8 cellular contexts compared by ENCODE assay signal in the genomic region with DNA sequence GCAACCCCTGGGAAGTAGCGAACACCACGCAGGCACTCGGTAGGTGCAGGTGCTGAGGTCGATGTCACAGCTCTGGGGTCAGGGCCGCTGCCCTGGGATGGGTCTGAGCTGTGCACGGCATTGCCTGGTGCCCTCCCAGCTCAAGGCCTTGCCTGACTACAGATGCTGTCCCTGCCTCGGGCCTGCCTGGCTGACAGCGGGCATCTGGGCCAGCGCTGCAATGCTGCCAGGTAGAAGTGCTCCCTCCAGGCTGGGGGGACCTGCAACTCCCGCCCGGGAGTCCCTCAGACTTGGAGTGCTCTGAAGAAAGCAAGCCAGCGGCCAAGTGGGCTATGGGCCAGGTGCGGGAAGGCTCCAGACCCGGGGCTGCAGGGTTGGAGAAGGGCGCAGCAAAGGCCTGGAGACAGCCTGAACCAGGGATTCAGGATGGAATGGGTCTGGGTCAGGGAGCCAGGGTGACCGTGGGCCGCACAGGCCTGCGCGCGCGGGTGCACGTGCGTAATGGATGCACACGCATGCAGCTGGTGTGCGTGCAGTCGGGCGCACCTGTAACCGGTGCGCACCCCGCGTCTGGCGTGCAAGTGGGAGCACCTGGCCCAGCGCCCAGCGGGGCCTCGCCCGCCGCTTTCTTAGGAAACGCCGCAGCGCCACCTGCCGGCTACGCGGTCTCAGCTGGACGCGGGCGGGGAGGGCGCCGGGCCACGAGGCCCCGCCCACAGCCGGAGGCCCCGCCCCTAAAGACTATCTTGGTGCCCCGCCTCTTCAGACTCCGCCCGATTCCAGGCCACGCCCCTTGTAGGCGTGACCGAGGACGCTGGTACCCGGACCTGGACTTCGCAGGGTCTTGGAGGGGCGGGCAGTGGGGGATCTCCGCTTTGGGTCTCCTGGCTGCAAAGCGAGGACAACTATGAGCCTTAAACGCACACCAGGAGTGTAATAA. TPM values are rescaled to one million over a fixed set of nuclear protein-coding genes. Genes with fewer than 3 reads are reported as not detected.
DNase-seq lines count a peak whose midpoint lies in the region; ATAC-seq, FAIRE-seq and TF ChIP-seq lines count a peak whose summit lies in the region.

No MANE protein-coding gene starts in this region.

- H3K4me2 ChIP-seq in OCI-LY7 (ENCODE audit: low read length): peak overlapping the region; percentile 73
- no peak overlapping the region for H3K4me2 ChIP-seq in endothelial cell of umbilical vein (ENCODE audit: insufficient read depth, low read length)

- ATAC-seq in mucosa of descending colon: peak; percentile 99

- no peaks in the 10 kb centered on the region for H3K9me3 ChIP-seq in OCI-LY7 (ENCODE audit: low read length)
- H3K9me3 ChIP-seq in endothelial cell of umbilical vein (replicated peaks; ENCODE audit: control insufficient read depth, insufficient read depth, low read length): no peaks in the 10 kb centered on the region
- no peaks in the 10 kb centered on the region for H3K9me3 ChIP-seq in mucosa of descending colon

- dilution Hi-C loops in endothelial cell of umbilical vein (cut with MboI; ENCODE audit: extremely low pct_ligation_motif_present, low sequenced_read_pairs): no loop called here

- H3K4me3 ChIP-seq in OCI-LY7 (ENCODE audit: low read depth, low read length, poor library complexity, severe bottlenecking) (peak overlapping the region; percentile 44), endothelial cell of umbilical vein (replicated peaks in 1 of 3; ENCODE audit: insufficient read depth in 1 of 3, low read depth in 1 of 3, low read length in 3 of 3) (no peak overlapping the region), mucosa of descending colon (no peak overlapping the region)

- TF ChIP-seq POLR2A in endothelial cell of umbilical vein (IDR thresholded peaks at IDR 0.05; ENCODE audit: low read depth, low read length): no peak

- H3K9me1 ChIP-seq in endothelial cell of umbilical vein (replicated peaks; ENCODE audit: control insufficient read depth, extremely low read depth, insufficient read depth, low read length): no peaks in the 10 kb centered on the region

- FAIRE-seq in GM18507 (lab: Jason Lieb, UNC) (peak; percentile 85), endothelial cell of umbilical vein (lab: Jason Lieb, UNC) (peak; percentile 90)

- H3K9ac ChIP-seq in endothelial cell of umbilical vein (replicated peaks; ENCODE audit: extremely low read depth, insufficient read depth, low read length): no peak overlapping the region

- H3K36me3 ChIP-seq in OCI-LY7 (ENCODE audit: insufficient read depth, low read length) (no peaks in the 10 kb centered on the region), endothelial cell of umbilical vein (ENCODE audit: control insufficient read depth in 2 of 2, extremely low read depth in 1 of 2, insufficient read depth in 2 of 2, low read length in 2 of 2) (no peaks in the 10 kb centered on the region), mucosa of descending colon (ENCODE audit: low read depth) (no peaks in the 10 kb centered on the region)

- H2AFZ ChIP-seq in OCI-LY7 (ENCODE audit: low read length) (peak overlapping the region; percentile 95; the same call in 1 of the 2 replicates), endothelial cell of umbilical vein (ENCODE audit: low read depth, low read length) (peak overlapping the region; percentile 59)

- peak; percentile 95 for DNase-seq in GM18507 (ENCODE audit: extremely low spot score, insufficient read length, low read depth)
- peak; percentile 92 for DNase-seq in OCI-LY7 (ENCODE audit: low spot score)
- DNase-seq in activated CD8-positive, alpha-beta memory T cell treated with anti-CD3 and anti-CD28 coated beads, Interleukin-2, amount 50 U/mL, for 48 hours: peak; percentile 99
- DNase-seq in endothelial cell of umbilical vein (ENCODE audit: low read depth, low spot score): peak; percentile 89
- DNase-seq in mucosa of descending colon: peak; percentile 88 to 95 (median 93)
- DNase-seq in stimulated activated CD8-positive, alpha-beta memory T cell treated with anti-CD3 and anti-CD28 coated beads, Interleukin-4, amount 100 ng/mL, for 24 hours (ENCODE audit: low read depth): peak; percentile 85

- TF ChIP-seq CTCF in 22Rv1 (IDR thresholded peaks at IDR 0.05) (peak; percentile 97), OCI-LY7 (conservative IDR thresholded peaks at IDR 0.05; ENCODE audit: low read length) (peak; percentile 90), endothelial cell of umbilical vein (IDR thresholded peaks at IDR 0.05; ENCODE audit: extremely low read depth in 1 of 2, insufficient read depth in 1 of 2, low read depth in 1 of 2, low read length in 2 of 2) (peak; percentile 85 to 86), mucosa of descending colon (IDR thresholded peaks at IDR 0.05) (peak; percentile 64)

- H3K27ac ChIP-seq in 22Rv1 (no peak overlapping the region), OCI-LY7 (ENCODE audit: low read depth, low read length, poor library complexity, severe bottlenecking) (no peak overlapping the region), endothelial cell of umbilical vein (ENCODE audit: insufficient read depth, low read depth, low read length) (no peak overlapping the region)

- no peak for TF ChIP-seq EP300 in Ishikawa (IDR thresholded peaks at IDR 0.05; ENCODE audit: borderline replicate concordance)

- intact Hi-C loops in OCI-LY7 (cut with micrococcal nuclease; ENCODE audit: unreplicated experiment) (loop anchor here (2.0 to 5.0 kb wide), 2 partner anchors 186 to 220 kb away; no protein-coding TSS in a partner anchor), endothelial cell of umbilical vein (cut with micrococcal nuclease) (loop anchor here (1.0 kb wide), 2 partner anchors 187 to 218 kb away; no protein-coding TSS in a partner anchor), mucosa of descending colon (cut with DNase I, micrococcal nuclease) (no loop called here)

- H3K79me2 ChIP-seq in OCI-LY7 (ENCODE audit: insufficient read depth, low read depth, low read length) (no peaks in the 10 kb centered on the region), endothelial cell of umbilical vein (ENCODE audit: control insufficient read depth, insufficient read depth, low read length) (no peaks in the 10 kb centered on the region)

- CTCF ChIA-PET in OCI-LY7 (lab: Charles Lee; ENCODE audit: unreplicated experiment) (interaction anchor here (0.6 kb wide), 1 partner anchor 220 kb away, joined by 3 read pairs; no protein-coding TSS in a partner anchor), endothelial cell of umbilical vein (lab: Charles Lee) (interaction anchor here (0.6 to 1.6 kb wide), 21 partner anchors 9 to 219 kb away, joined by 3 to 30 read pairs (median 3); no protein-coding TSS in a partner anchor)

- no peaks in the 10 kb centered on the region for H4K20me1 ChIP-seq in OCI-LY7 (ENCODE audit: insufficient read depth, low read length)
- H4K20me1 ChIP-seq in endothelial cell of umbilical vein (replicated peaks; ENCODE audit: control insufficient read depth, extremely low read depth, insufficient read depth, low read length): no peaks in the 10 kb centered on the region

- no peaks in the 10 kb centered on the region for H3K9me2 ChIP-seq in OCI-LY7 (ENCODE audit: insufficient read depth, low read length)

- TF ChIP-seq RAD21 in Ishikawa (IDR thresholded peaks at IDR 0.05; ENCODE audit: low read depth): peak; percentile 86

- H3K4me1 ChIP-seq in OCI-LY7 (ENCODE audit: insufficient read depth, low read length, poor library complexity, severe bottlenecking) (peaks cover 3% of the 10 kb centered on the region), endothelial cell of umbilical vein (ENCODE audit: control insufficient read depth, extremely low read depth, insufficient read depth, low read length) (no peaks in the 10 kb centered on the region), mucosa of descending colon (ENCODE audit: low read depth) (peaks cover 7% of the 10 kb centered on the region)

- no peaks in the 10 kb centered on the region for H3K27me3 ChIP-seq in endothelial cell of umbilical vein (ENCODE audit: control insufficient read depth in 2 of 2, insufficient read depth in 2 of 2, low read length in 2 of 2)

- POLR2A ChIA-PET in OCI-LY7 (lab: Charles Lee) (no interaction called here), endothelial cell of umbilical vein (lab: Charles Lee) (interaction anchor here (0.6 to 0.7 kb wide), 2 partner anchors 19 to 30 kb away, joined by 3 to 4 read pairs; no protein-coding TSS in a partner anchor)

- BruUV-seq in OCI-LY7 (replicated peaks; lab: Mats Ljungman, UMichigan): no TSS peak
- BruUV-seq in endothelial cell of umbilical vein (replicated peaks; lab: Mats Ljungman, UMichigan): no TSS peak

TF ChIP-seq in Ishikawa, 13 proteins besides CTCF, POLR2A, EP300 and RAD21 (continues in another document):
- TF ChIP-seq TEAD4 (IDR thresholded peaks at IDR 0.05): no peak
- TF ChIP-seq CEBPB (IDR thresholded peaks at IDR 0.05): no peak
- no peak for TF ChIP-seq FOXM1 (IDR thresholded peaks at IDR 0.05; ENCODE audit: borderline replicate concordance, low read depth)
- TF ChIP-seq, protein P1, sequence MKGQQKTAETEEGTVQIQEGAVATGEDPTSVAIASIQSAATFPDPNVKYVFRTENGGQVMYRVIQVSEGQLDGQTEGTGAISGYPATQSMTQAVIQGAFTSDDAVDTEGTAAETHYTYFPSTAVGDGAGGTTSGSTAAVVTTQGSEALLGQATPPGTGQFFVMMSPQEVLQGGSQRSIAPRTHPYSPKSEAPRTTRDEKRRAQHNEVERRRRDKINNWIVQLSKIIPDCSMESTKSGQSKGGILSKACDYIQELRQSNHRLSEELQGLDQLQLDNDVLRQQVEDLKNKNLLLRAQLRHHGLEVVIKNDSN (IDR thresholded peaks at IDR 0.05): no peak

TF ChIP-seq in endothelial cell of umbilical vein, 7 proteins besides CTCF, POLR2A, EP300 and RAD21 (continues in another document):
- no peak for TF ChIP-seq MYC (IDR thresholded peaks at IDR 0.05; ENCODE audit: low read depth, low read length)
- no peak for TF ChIP-seq GATA2 (IDR thresholded peaks at IDR 0.05; ENCODE audit: insufficient read depth, insufficient read length, low read depth, low read length)
- no peak for TF ChIP-seq FOS (IDR thresholded peaks at IDR 0.05; ENCODE audit: borderline replicate concordance, insufficient read depth, low read length)
- TF ChIP-seq JUN (IDR thresholded peaks at IDR 0.05; ENCODE audit: borderline replicate concordance, insufficient read depth, insufficient read length, low read depth): no peak
- peak; percentile 47 for TF ChIP-seq EZH2 (IDR thresholded peaks at IDR 0.05; ENCODE audit: borderline replicate concordance, low read depth, low read length, severe bottlenecking)

RNA-seq across cellular contexts. Expression of a gene that starts 46.7 kb away (rescaled TPM):
- total RNA-seq in OCI-LY7 (2014; rRNA removed; shearing (Covaris generic)): 1.1 and 1.4 TPM in 2 replicates
- 4.5 and 5.5 TPM in 2 replicates for total RNA-seq in OCI-LY7 (2022)
- total RNA-seq in endothelial cell of umbilical vein: 46.3 and 58.7 TPM in 2 replicates
- 29.8 and 37.3 TPM in 2 replicates for polyA plus RNA-seq in endothelial cell of umbilical vein
- 7.5 and 14.2 TPM in 2 replicates for polyA plus RNA-seq in endothelial cell of umbilical vein (2011; cell fraction: cytosol; rRNA removed)
- polyA plus RNA-seq in endothelial cell of umbilical vein (2011; cell fraction: nucleus; rRNA removed): 205 and 206 TPM in 2 replicates
- polyA plus RNA-seq in endothelial cell of umbilical vein (2012): 15.0 and 21.0 TPM in 2 replicates
- 34.6 and 58.7 TPM in 2 replicates for polyA minus RNA-seq in endothelial cell of umbilical vein
- polyA minus RNA-seq in endothelial cell of umbilical vein (2011; cell fraction: cytosol; rRNA and poly(A)+ RNA removed): 7.1 TPM
- polyA minus RNA-seq in endothelial cell of umbilical vein (2011; cell fraction: nucleus; rRNA and poly(A)+ RNA removed): 39.3 and 58.9 TPM in 2 replicates
- total RNA-seq in mucosa of descending colon: 10 to 100 TPM; 59.9 to 96.2 (median 94.5) TPM

Comparison
In these comparisons a context has a peak if more than half of its experiments do, and no peak if none do; other contexts are left out.
1. intact Hi-C loops: an anchor here in OCI-LY7 (2.0 to 5.0 kb wide) and endothelial cell of umbilical vein (1.0 kb wide); none called in mucosa of descending colon.